Comparison of ENCODE assay signal across 16 cellular contexts in the genomic region with DNA sequence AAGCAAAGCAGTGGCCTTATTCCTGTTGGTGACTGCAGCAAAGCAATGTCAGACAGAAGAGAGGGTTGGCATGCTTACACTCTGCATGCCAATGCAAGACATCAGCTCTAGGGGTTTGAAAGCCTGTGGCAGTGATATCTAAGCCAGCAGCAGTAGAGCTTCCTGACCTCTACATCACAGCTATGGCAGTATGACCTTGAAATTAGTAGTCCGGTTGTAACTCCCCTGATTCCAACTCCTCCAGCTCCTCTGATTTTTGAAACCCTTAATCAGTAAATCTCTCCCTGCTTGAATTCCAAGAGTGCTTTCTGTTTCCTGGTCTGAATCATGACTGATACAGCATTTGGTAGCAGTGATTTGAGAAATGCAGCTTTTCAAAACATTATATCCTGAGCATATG. TPM values are rescaled to one million over a fixed set of nuclear protein-coding genes. Genes with fewer than 3 reads are reported as not detected.
A peak's percentile ranks its signal among the peaks of the same experiment; 100 is the strongest.
DNase-seq lines count a peak whose midpoint lies in the region; ATAC-seq, FAIRE-seq and TF ChIP-seq lines count a peak whose summit lies in the region.
"Had no signal": no experiment of that assay in that cellular context is flagged by ENCODE, and none has a peak within 500 bp of the region (broad histone marks: within the 10 kb centered on the region; RNA-seq: fewer than 3 reads in every experiment).

No MANE protein-coding gene starts in this region.

- no peak for FAIRE-seq in A549 (lab: Jason Lieb, UNC)
- FAIRE-seq in astrocyte (lab: Jason Lieb, UNC): no peak
- FAIRE-seq: D721Med had no signal

- H3K23me2 ChIP-seq in H9 (ENCODE audit: insufficient read length, low read depth, low read length, poor library complexity, severe bottlenecking): no peaks in the 10 kb centered on the region

- H4K5ac ChIP-seq in H9 (ENCODE audit: insufficient read length, low read depth, low read length): no peak overlapping the region

- no peaks in the 10 kb centered on the region for H3K36me3 Mint-ChIP-seq in H9 (ENCODE audit: insufficient read depth in 1 of 3, low read depth in 3 of 3)
- no peaks in the 10 kb centered on the region for H3K36me3 Mint-ChIP-seq in astrocyte (ENCODE audit: low read depth, unreplicated experiment)

- H3K14ac ChIP-seq in H9 (ENCODE audit: insufficient read depth, low read length): no peak overlapping the region

- H2BK120ac ChIP-seq in H9 (ENCODE audit: low read depth, low read length, poor library complexity, severe bottlenecking): no peak overlapping the region

- no peak for TF ChIP-seq RAD21 in A549 (conservative IDR thresholded peaks at IDR 0.05 in 1 of 2, IDR thresholded peaks at IDR 0.05 in 1 of 2)

- no peak overlapping the region for H3K23ac ChIP-seq in H9 (ENCODE audit: insufficient read length, low read depth, low read length)

- no peaks in the 10 kb centered on the region for H3K36me3 ChIP-seq in astrocyte (ENCODE audit: insufficient read depth, low read length)
- H3K36me3 ChIP-seq: uterus had no signal

- H4K91ac ChIP-seq in H9 (ENCODE audit: insufficient read length, low read depth, low read length): no peak overlapping the region

- H3K9ac ChIP-seq in H9 (ENCODE audit: extremely low read depth, insufficient read length, low read length) (no peak overlapping the region), astrocyte (ENCODE audit: low read length) (no peak overlapping the region)

- H2BK12ac ChIP-seq in H9 (ENCODE audit: insufficient read length, low read depth, low read length): no peak overlapping the region

- no peak overlapping the region for H3T11ph ChIP-seq in H9 (ENCODE audit: low read length)

- H3K4ac ChIP-seq in H9 (ENCODE audit: low read depth, low read length): no peak overlapping the region

- H3K27ac Mint-ChIP-seq in H9 (no peak overlapping the region), astrocyte (ENCODE audit: unreplicated experiment) (peak overlapping the region; percentile 72)
- H3K27ac Mint-ChIP-seq: activated CD8-positive, alpha-beta T cell treated with anti-CD3 and anti-CD28 coated beads for 36 hours; activated naive CD8-positive, alpha-beta T cell treated with anti-CD3 and anti-CD28 coated beads, Interleukin-2, amount 50 U/mL, for 24 hours; activated T-helper 1 cell treated with anti-CD3 and anti-CD28 coated beads, Interleukin-12 subunit alpha, Interleukin-12 subunit beta, Interleukin-2, Interleukin-4 antibody, amounts not matched to agents 30 ng/mL and 10 ng/mL and 1 ng/mL, durations not matched to agents 14 hours and 24 hours and 36 hours; nephron had no signal

- H3K9me3 ChIP-seq in A549: no peaks in the 10 kb centered on the region
- H3K9me3 ChIP-seq in H9 (ENCODE audit: control insufficient read depth, low read depth, low read length): no peaks in the 10 kb centered on the region
- H3K9me3 ChIP-seq in astrocyte (ENCODE audit: insufficient read depth, low read depth, low read length): no peaks in the 10 kb centered on the region
- H3K9me3 ChIP-seq: uterus had no signal

- no peaks in the 10 kb centered on the region for H3K79me1 ChIP-seq in H9 (ENCODE audit: insufficient read depth, low read depth, low read length, poor library complexity, severe bottlenecking)

- H3K27me3 Mint-ChIP-seq in H9 (ENCODE audit: low read depth) (no peaks in the 10 kb centered on the region), astrocyte (ENCODE audit: low read depth, unreplicated experiment) (no peaks in the 10 kb centered on the region)
- H3K27me3 Mint-ChIP-seq: activated CD8-positive, alpha-beta T cell treated with anti-CD3 and anti-CD28 coated beads for 36 hours; activated naive CD8-positive, alpha-beta T cell treated with anti-CD3 and anti-CD28 coated beads, Interleukin-2, amount 50 U/mL, for 24 hours had no signal

- H2AK5ac ChIP-seq in H9 (ENCODE audit: insufficient read length, low read length): no peak overlapping the region

- H3K18ac ChIP-seq in H9 (ENCODE audit: insufficient read length, low read depth, low read length): no peak overlapping the region

- no peak overlapping the region for H3K56ac ChIP-seq in H9 (ENCODE audit: insufficient read length, low read depth, low read length)

- no peak overlapping the region for H2BK5ac ChIP-seq in H9 (ENCODE audit: insufficient read length, low read length)

- H4K20me1 ChIP-seq in H9 (ENCODE audit: control insufficient read depth, insufficient read depth, insufficient read length) (no peaks in the 10 kb centered on the region), astrocyte (ENCODE audit: insufficient read depth, low read length) (no peaks in the 10 kb centered on the region)

- no peak for TF ChIP-seq EP300 in A549 (IDR thresholded peaks at IDR 0.05)

- H3K4me3 Mint-ChIP-seq in H9 (no peak overlapping the region), astrocyte (ENCODE audit: unreplicated experiment) (no peak overlapping the region)
- H3K4me3 Mint-ChIP-seq: activated CD8-positive, alpha-beta T cell treated with anti-CD3 and anti-CD28 coated beads for 36 hours; activated naive CD8-positive, alpha-beta T cell treated with anti-CD3 and anti-CD28 coated beads, Interleukin-2, amount 50 U/mL, for 24 hours; activated T-helper 1 cell treated with anti-CD3 and anti-CD28 coated beads, Interleukin-12 subunit alpha, Interleukin-12 subunit beta, Interleukin-2, Interleukin-4 antibody, amounts not matched to agents 30 ng/mL and 10 ng/mL and 1 ng/mL, durations not matched to agents 14 hours and 24 hours and 36 hours; nephron had no signal

- H3K27ac ChIP-seq in A549: peak overlapping the region in 1 of 2 experiments; percentile 34; a peak in 2 of 6 replicates
- H3K27ac ChIP-seq in H9 (ENCODE audit: insufficient read length, low read depth, low read length): no peak overlapping the region
- peak overlapping the region; percentile 4 for H3K27ac ChIP-seq in astrocyte (ENCODE audit: low read depth, low read length)
- H3K27ac ChIP-seq: uterus had no signal

- H3K4me3 ChIP-seq in A549 (no peak overlapping the region), astrocyte (ENCODE audit: insufficient read depth, low read depth, low read length) (no peak overlapping the region), fibroblast of the aortic adventitia (ENCODE audit: low read depth, low read length) (no peak overlapping the region)
- H3K4me3 ChIP-seq: uterus had no signal

- 21% methylated on average over 1 of the region's 1 CpG for WGBS in A549 (ENCODE audit: missing lambda C conversion rate)
- no CpG with 5 or more reads among the region's 1 CpG for WGBS in H9 (ENCODE audit: extremely low coverage, insufficient read length, low lambda C conversion rate)

- POLR2A ChIA-PET in A549 (lab: Yijun Ruan, JAX): no interaction called here

- DNase-seq in A549 (ENCODE audit: low read depth in 1 of 2, low spot score in 1 of 2) (no peak), H9 (peak; percentile 22), astrocyte (ENCODE audit: low read depth) (peak; percentile 35), fibroblast of the aortic adventitia (ENCODE audit: low read depth) (peak; percentile 4), KG1 (lab: John Stamatoyannopoulos, UW) (no peak), NCI-H510A (lab: John Stamatoyannopoulos, UW) (no peak)
- DNase-seq in stimulated activated CD4-positive, alpha-beta T cell treated with anti-CD3 and anti-CD28 coated beads, Interleukin-15, amount 100 ng/mL, for 24 hours: no peak
- DNase-seq: activated CD8-positive, alpha-beta T cell treated with anti-CD3 and anti-CD28 coated beads for 36 hours; activated naive CD8-positive, alpha-beta T cell treated with anti-CD3 and anti-CD28 coated beads, Interleukin-2, amount 50 U/mL, for 24 hours; NCI-H187; uterus had no signal

- CTCF ChIA-PET in A549 (lab: Yijun Ruan, JAX): interaction anchor here (1.4 kb wide), 1 partner anchor 51 kb away, joined by 3 read pairs; no protein-coding TSS in a partner anchor

- ATAC-seq in A549: peak; percentile 63 to 74; a peak in 4 of 6 replicates
- ATAC-seq in GM19395 (IDR thresholded peaks at IDR 0.05; ENCODE audit: unreplicated experiment): no peak
- ATAC-seq: activated CD8-positive, alpha-beta T cell treated with anti-CD3 and anti-CD28 coated beads for 36 hours; activated naive CD8-positive, alpha-beta T cell treated with anti-CD3 and anti-CD28 coated beads, Interleukin-2, amount 50 U/mL, for 24 hours had no signal

- peaks cover 34% of the 10 kb centered on the region for H3K4me1 ChIP-seq in A549
- H3K4me1 ChIP-seq in H9 (ENCODE audit: insufficient read depth, low read length): peaks cover 6% of the 10 kb centered on the region; the same call in 1 of the 2 replicates
- peaks cover 11% of the 10 kb centered on the region for H3K4me1 ChIP-seq in astrocyte (ENCODE audit: insufficient read depth, low read length)
- H3K4me1 ChIP-seq: uterus had no signal

- H4K8ac ChIP-seq in H9 (replicated peaks; ENCODE audit: insufficient read length, low read depth, low read length): no peak overlapping the region

- no peaks in the 10 kb centered on the region for H3K27me3 ChIP-seq in H9 (ENCODE audit: insufficient read depth, low read length)
- H3K27me3 ChIP-seq in astrocyte (ENCODE audit: insufficient read depth, low read length): no peaks in the 10 kb centered on the region
- H3K27me3 ChIP-seq: uterus had no signal

- no peak overlapping the region for H2AFZ ChIP-seq in H9 (ENCODE audit: low read length)
- H2AFZ ChIP-seq in astrocyte (ENCODE audit: low read depth, low read length): no peak overlapping the region

- H3K4me1 Mint-ChIP-seq in H9: peaks cover 2 to 5% of the 10 kb centered on the region in 2 experiments; a peak in 2 of 4 replicates
- peaks cover 24% of the 10 kb centered on the region for H3K4me1 Mint-ChIP-seq in astrocyte (ENCODE audit: low read depth, unreplicated experiment)
- H3K4me1 Mint-ChIP-seq: activated naive CD8-positive, alpha-beta T cell treated with anti-CD3 and anti-CD28 coated beads, Interleukin-2, amount 50 U/mL, for 24 hours; nephron had no signal

- H3K9me3 Mint-ChIP-seq in H9: no peaks in the 10 kb centered on the region
- no peaks in the 10 kb centered on the region for H3K9me3 Mint-ChIP-seq in astrocyte (ENCODE audit: unreplicated experiment)
- H3K9me3 Mint-ChIP-seq: activated T-helper 1 cell treated with anti-CD3 and anti-CD28 coated beads, Interleukin-12 subunit alpha, Interleukin-12 subunit beta, Interleukin-2, Interleukin-4 antibody, amounts not matched to agents 30 ng/mL and 10 ng/mL and 1 ng/mL, durations not matched to agents 14 hours and 24 hours and 36 hours; nephron had no signal

- no peak overlapping the region for H2BK20ac ChIP-seq in H9 (ENCODE audit: low read depth, low read length, poor library complexity, severe bottlenecking)

- TF ChIP-seq CTCF in A549 (IDR thresholded peaks at IDR 0.05): no peak
- TF ChIP-seq CTCF in H9 (conservative IDR thresholded peaks at IDR 0.05): no peak
- TF ChIP-seq CTCF in astrocyte (IDR thresholded peaks at IDR 0.05; ENCODE audit: insufficient read depth, low read depth, low read length): no peak
- TF ChIP-seq CTCF in fibroblast of the aortic adventitia (IDR thresholded peaks at IDR 0.05; ENCODE audit: insufficient read depth, low read length): no peak

- H3K79me2 ChIP-seq in H9 (ENCODE audit: insufficient read depth, low read length) (no peaks in the 10 kb centered on the region), astrocyte (ENCODE audit: insufficient read depth, low read length) (no peaks in the 10 kb centered on the region)

- H3K4me2 ChIP-seq in A549: peak overlapping the region; percentile 39
- no peak overlapping the region for H3K4me2 ChIP-seq in H9 (ENCODE audit: insufficient read depth, insufficient read length, low read length)
- peak overlapping the region; percentile 48 for H3K4me2 ChIP-seq in astrocyte (ENCODE audit: low read length)

- no peak for TF ChIP-seq POLR2A in A549 (IDR thresholded peaks at IDR 0.05; ENCODE audit: low read length)

- H2BK15ac ChIP-seq in H9 (ENCODE audit: low read depth, low read length): no peak overlapping the region

RNA-seq across cellular contexts. Expression of gene LRP1B, which starts 60.0 kb away (rescaled TPM):
- 0.01 and 0.03 TPM in 2 replicates for polyA plus RNA-seq in A549 (2011; rRNA removed)
- under 0.01 TPM in 1 of 2 replicates, not detected in the other for polyA plus RNA-seq in A549 (2012; cell fraction: cytosol; rRNA removed)
- polyA plus RNA-seq in A549 (2012; cell fraction: nucleus; rRNA removed): under 0.01 TPM in 1 of 2 replicates, not detected in the other
- not detected in 3 replicates for polyA plus RNA-seq in A549 (2017; fragmentation: RNase III; extraction: RNeasy Plus Mini Kit Qiagen cat#74134 plus additional on column Dnase treatment)
- 0.05 and 0.21 TPM in 2 replicates for polyA minus RNA-seq in A549 (2011; rRNA and poly(A)+ RNA removed)
- total RNA-seq in H9 (2021): not detected in 2 replicates
- total RNA-seq in astrocyte: 1.5 and 2.5 TPM in 2 replicates
- total RNA-seq in fibroblast of the aortic adventitia (ENCODE audit: low replicate concordance): 0.36 and 0.74 TPM in 2 replicates
- total RNA-seq: activated CD8-positive, alpha-beta T cell treated with anti-CD3 and anti-CD28 coated beads for 36 hours; activated T-helper 1 cell treated with anti-CD3 and anti-CD28 coated beads, Interleukin-12 subunit alpha, Interleukin-12 subunit beta, Interleukin-2, Interleukin-4 antibody, amounts not matched to agents 30 ng/mL and 10 ng/mL and 1 ng/mL, durations not matched to agents 14 hours and 24 hours and 36 hours; lung microvascular endothelial cell had no signal

Comparison
In these comparisons a context has a peak if more than half of its experiments do, and no peak if none do; other contexts are left out.
1. DNase-seq: peak in H9 (single experiment), astrocyte (single experiment) and fibroblast of the aortic adventitia (single experiment); none in A549 (0 of 2), KG1 (single experiment), NCI-H510A (single experiment) and stimulated activated CD4-positive, alpha-beta T cell treated with anti-CD3 and anti-CD28 coated beads, Interleukin-15, amount 100 ng/mL, for 24 hours (single experiment).